18 cellular contexts compared by ENCODE assay signal in the genomic region with DNA sequence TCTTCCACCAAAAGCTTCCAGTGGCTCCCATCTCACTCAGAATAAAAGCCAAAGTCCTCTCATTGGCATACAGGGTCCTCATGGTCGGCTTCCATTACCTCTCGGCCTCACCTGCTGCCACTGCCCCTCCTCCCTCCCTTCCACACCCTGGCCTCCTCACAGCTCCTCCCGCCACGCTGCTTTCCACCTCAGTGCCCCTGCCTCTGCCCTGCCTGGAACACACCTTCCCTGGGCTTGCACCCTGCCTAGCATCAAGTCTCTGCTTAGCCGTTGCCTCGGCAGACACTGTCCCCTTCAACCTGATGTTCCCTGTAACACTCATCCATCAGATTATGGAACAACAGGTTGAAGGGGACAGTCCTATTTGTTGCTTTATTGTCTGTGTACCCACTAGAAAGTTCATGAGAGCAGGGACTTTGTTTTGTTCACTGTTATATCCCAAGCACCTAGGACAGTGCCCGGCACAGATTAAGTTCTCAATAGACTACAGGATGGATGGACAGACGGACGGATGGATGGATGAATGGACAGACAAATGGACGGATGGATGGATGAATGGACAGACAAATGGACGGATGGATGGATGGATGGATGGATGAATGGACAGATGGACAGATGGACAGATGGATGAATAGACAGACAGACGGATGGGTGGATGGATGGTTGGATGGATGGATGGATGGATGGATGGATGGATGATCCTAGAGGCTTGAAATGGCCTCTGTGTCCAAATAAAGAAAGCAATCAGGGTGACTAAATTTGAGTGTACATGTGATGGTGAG. TPM values are rescaled to one million over a fixed set of nuclear protein-coding genes. Genes with fewer than 3 reads are reported as not detected.
"Had no signal": no experiment of that assay in that cellular context is flagged by ENCODE, and none has a peak within 500 bp of the region (broad histone marks: within the 10 kb centered on the region; RNA-seq: fewer than 3 reads in every experiment).

No MANE protein-coding gene starts in this region.

- H3K4me3 ChIP-seq: body of pancreas, prostate gland, right lobe of liver, upper lobe of right lung had no signal

- H3K9me3 Mint-ChIP-seq: activated CD4-positive, alpha-beta memory T cell treated with anti-CD3 and anti-CD28 coated beads for 36 hours; activated naive CD4-positive, alpha-beta T cell treated with anti-CD3 and anti-CD28 coated beads for 36 hours; central memory CD8-positive, alpha-beta T cell had no signal

- H3K4me1 ChIP-seq: body of pancreas, prostate gland, right lobe of liver, upper lobe of right lung had no signal

- H3K9me3 ChIP-seq: body of pancreas, prostate gland, right lobe of liver, spleen, upper lobe of right lung had no signal

- H3K36me3 Mint-ChIP-seq: activated CD4-positive, alpha-beta memory T cell treated with anti-CD3 and anti-CD28 coated beads for 36 hours had no signal

- H3K36me3 ChIP-seq: prostate gland, right lobe of liver, spleen, upper lobe of right lung had no signal

- H3K4me3 Mint-ChIP-seq: activated CD4-positive, alpha-beta memory T cell treated with anti-CD3 and anti-CD28 coated beads for 36 hours; activated naive CD4-positive, alpha-beta T cell treated with anti-CD3 and anti-CD28 coated beads for 36 hours had no signal

- H3K27ac Mint-ChIP-seq: activated CD4-positive, alpha-beta memory T cell treated with anti-CD3 and anti-CD28 coated beads for 36 hours; activated naive CD4-positive, alpha-beta T cell treated with anti-CD3 and anti-CD28 coated beads for 36 hours had no signal

- ATAC-seq: body of pancreas, left ventricle myocardium superior, right lobe of liver, upper lobe of right lung had no signal

- H3K27me3 ChIP-seq: right lobe of liver had no signal

- DNase-seq: activated CD4-positive, alpha-beta memory T cell treated with anti-CD3 and anti-CD28 coated beads for 36 hours; activated naive CD4-positive, alpha-beta T cell treated with anti-CD3 and anti-CD28 coated beads for 36 hours; activated T-cell treated with anti-CD3 and anti-CD28 coated beads, Interleukin-2, amount 50 U/mL, for 48 hours; amniotic stem cell; body of pancreas; cortex of kidney; effector CD8-positive, alpha-beta T cell; left ventricle myocardium superior; mesendoderm; right lobe of liver; spleen; stimulated activated CD4-positive, alpha-beta T cell treated with anti-CD3 and anti-CD28 coated beads, Interleukin-2, amount 100 ng/mL, for 24 hours; SW 1271; T1000; upper lobe of right lung had no signal

- H3K27ac ChIP-seq: body of pancreas, prostate gland, right lobe of liver, upper lobe of right lung had no signal

RNA-seq across cellular contexts. Expression of gene ANKRD33, which starts 54.3 kb away (rescaled TPM):
- total RNA-seq: activated CD4-positive, alpha-beta memory T cell treated with anti-CD3 and anti-CD28 coated beads for 36 hours; activated naive CD4-positive, alpha-beta T cell treated with anti-CD3 and anti-CD28 coated beads for 36 hours; body of pancreas; frontal cortex; left ventricle myocardium superior; prostate gland; spleen; upper lobe of right lung had no signal
